9 cellular contexts compared by ENCODE assay signal in the genomic region with DNA sequence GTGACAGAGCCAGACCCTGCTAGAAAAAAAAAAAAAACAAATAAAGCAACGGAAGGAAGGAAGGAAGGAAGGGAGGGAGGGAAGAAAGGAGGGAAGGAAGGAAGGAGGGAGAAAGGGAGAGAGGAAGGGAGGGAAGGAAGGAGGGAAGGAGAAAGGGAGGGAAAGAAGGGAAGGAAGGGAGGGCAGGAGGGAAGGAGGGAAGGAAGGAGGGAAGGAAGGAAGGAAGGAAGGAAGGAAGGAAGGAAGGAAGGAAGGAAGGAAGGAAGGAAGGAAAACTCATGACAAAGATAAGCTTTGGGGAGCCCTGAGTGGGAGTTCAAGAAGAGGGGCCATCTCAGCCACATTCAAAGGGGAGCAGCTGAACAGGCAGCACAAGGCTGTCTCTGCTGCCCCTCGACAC.
"Had no signal": no experiment of that assay in that cellular context is flagged by ENCODE, and none has a peak within 500 bp of the region (broad histone marks: within the 10 kb centered on the region; RNA-seq: fewer than 3 reads in every experiment).

No MANE protein-coding gene starts in this region.

- H3K4me3 ChIP-seq: GM23248, K562 had no signal

- DNase-seq: GM23248, GOT3, H7, HCEC 1CT, HFFc6, IMR-90, KG1 had no signal

- H2AFZ ChIP-seq: GM23248 had no signal

- H3K4me3 Mint-ChIP-seq: HFFc6 had no signal

- H3K27ac Mint-ChIP-seq: HFFc6 had no signal

- H3K9ac ChIP-seq: GM23248 had no signal

- H3K27ac ChIP-seq: GM23248, HL-60 had no signal
